9 cellular contexts compared by ENCODE assay signal in genomic region chr5:157718529-157718928, GRCh38. TPM values are rescaled to one million over a fixed set of nuclear protein-coding genes. Genes with fewer than 3 reads are reported as not detected.
A peak's percentile ranks its signal among the peaks of the same experiment; 100 is the strongest.
DNase-seq lines count a peak whose midpoint lies in the region; ATAC-seq and TF ChIP-seq lines count a peak whose summit lies in the region.
"Had no signal": no experiment of that assay in that cellular context is flagged by ENCODE, and none has a peak within 500 bp of the region (broad histone marks: within the 10 kb centered on the region; RNA-seq: fewer than 3 reads in every experiment).

No MANE protein-coding gene starts in this region.

- H3K9ac ChIP-seq in SK-N-SH, result peak overlapping the region; percentile 9; the same call in 1 of the 2 replicates

- no peaks in the 10 kb centered on the region for H3K79me2 ChIP-seq in SK-N-SH (ENCODE audit: insufficient read depth)

- no peaks in the 10 kb centered on the region for H4K20me1 ChIP-seq in SK-N-SH (ENCODE audit: insufficient read depth)

- no peaks in the 10 kb centered on the region for H3K9me2 ChIP-seq in SK-N-SH

- no peak overlapping the region for H3K27ac Mint-ChIP-seq in endothelial cell (ENCODE audit: unreplicated experiment)
- no peak overlapping the region for H3K27ac Mint-ChIP-seq in mesothelial cell of epicardium

- H3K9me3 Mint-ChIP-seq in endothelial cell (ENCODE audit: unreplicated experiment) (no peaks in the 10 kb centered on the region), mesothelial cell of epicardium (peaks cover 4% of the 10 kb centered on the region)

- ATAC-seq in HG03066 (IDR thresholded peaks at IDR 0.05; ENCODE audit: low read depth, unreplicated experiment) (peak; percentile 76), GM21737 (IDR thresholded peaks at IDR 0.05; ENCODE audit: unreplicated experiment) (no peak)

- H3K4me3 Mint-ChIP-seq in endothelial cell (ENCODE audit: unreplicated experiment) (no peak overlapping the region), mesothelial cell of epicardium (no peak overlapping the region)

- no peak overlapping the region for H3K27ac ChIP-seq in A673 (ENCODE audit: low read depth, low read length, poor library complexity, severe bottlenecking)
- peak overlapping the region in 1 of 2 experiments; percentile 51; a peak in 1 of 4 replicates for H3K27ac ChIP-seq in SK-N-SH (ENCODE audit: low read depth in 2 of 2, low read length in 1 of 2)
- H3K27ac ChIP-seq: skin epidermis had no signal

- peaks cover 11% of the 10 kb centered on the region for H3F3A ChIP-seq in SK-N-SH (replicated peaks; ENCODE audit: insufficient read depth)

- peaks cover 3% of the 10 kb centered on the region for H3K4me1 Mint-ChIP-seq in endothelial cell (ENCODE audit: unreplicated experiment)
- peaks cover 4% of the 10 kb centered on the region for H3K4me1 Mint-ChIP-seq in mesothelial cell of epicardium

- peak; percentile 87 for TF ChIP-seq RAD21 in SK-N-SH (IDR thresholded peaks at IDR 0.05; ENCODE audit: low read length)

- H3K9me3 ChIP-seq in A673 (ENCODE audit: low read depth, low read length, poor library complexity, severe bottlenecking), result no peaks in the 10 kb centered on the region
- H3K9me3 ChIP-seq in SK-N-SH, result no peaks in the 10 kb centered on the region

- H3K36me3 Mint-ChIP-seq in endothelial cell (ENCODE audit: low read depth, unreplicated experiment), result no peaks in the 10 kb centered on the region
- no peaks in the 10 kb centered on the region for H3K36me3 Mint-ChIP-seq in mesothelial cell of epicardium

- H3K4me1 ChIP-seq in A673 (ENCODE audit: insufficient read depth, low read length, poor library complexity, severe bottlenecking) (no peaks in the 10 kb centered on the region), SK-N-SH (ENCODE audit: control insufficient read depth in 1 of 2, insufficient read depth in 2 of 2, low read depth in 1 of 2, low read length in 1 of 2) (no peaks in the 10 kb centered on the region; a peak in 1 of 4 replicates)

- BruUV-seq in A673 (replicated peaks; lab: Mats Ljungman, UMichigan), result no TSS peak

- peak overlapping the region; percentile 79 for H2AFZ ChIP-seq in SK-N-SH (ENCODE audit: low read depth)

- peak overlapping the region; percentile 55 for H3K4me2 ChIP-seq in SK-N-SH

- H3K27me3 ChIP-seq in A673 (replicated peaks; ENCODE audit: insufficient read depth, low read depth, low read length, poor library complexity) (no peaks in the 10 kb centered on the region), SK-N-SH (ENCODE audit: insufficient read depth) (no peaks in the 10 kb centered on the region)

- CTCF ChIA-PET in A673 (lab: Charles Lee) (interaction anchor here (1.1 to 2.0 kb wide), 3 partner anchors 50 to 390 kb away, joined by 5 to 17 read pairs (median 7); no protein-coding TSS in a partner anchor), SK-N-SH (lab: Yijun Ruan, JAX) (interaction anchor here (0.6 to 3.6 kb wide), 34 partner anchors 9 to 1388 kb away, joined by 3 to 19 read pairs (median 4); partner anchors contain the start of genes LSM11 and THG1L)

- WGBS in SK-N-SH (ENCODE audit: low lambda C conversion rate), result 0% methylated on average over 4 of the region's 4 CpGs

- POLR2A ChIA-PET in A673 (lab: Charles Lee; ENCODE audit: low non-redundant PET) (interaction anchor here (0.6 kb wide), 1 partner anchor 14 kb away, joined by 3 read pairs; no protein-coding TSS in a partner anchor), SK-N-SH (lab: Yijun Ruan, JAX) (interaction anchor here (0.9 kb wide), 1 partner anchor 13 kb away, joined by 4 read pairs; the partner anchor contains the start of gene THG1L)

- no peak overlapping the region for H3K4me3 ChIP-seq in A673 (ENCODE audit: low read depth, low read length, poor library complexity, severe bottlenecking)
- no peak overlapping the region; a peak in 1 of 4 replicates for H3K4me3 ChIP-seq in SK-N-SH (ENCODE audit: low read depth in 2 of 2, low read length in 1 of 2)
- H3K4me3 ChIP-seq: skin epidermis had no signal

- TF ChIP-seq CTCF in A673 (conservative IDR thresholded peaks at IDR 0.05; ENCODE audit: low read depth, low read length) (peak; percentile 56), SK-N-SH (IDR thresholded peaks at IDR 0.05) (peak; percentile 72), endothelial cell (IDR thresholded peaks at IDR 0.05; ENCODE audit: unreplicated experiment) (peak; percentile 57), mesothelial cell of epicardium (IDR thresholded peaks at IDR 0.05; ENCODE audit: unreplicated experiment) (peak; percentile 52)

- TF ChIP-seq EP300 in SK-N-SH (IDR thresholded peaks at IDR 0.05; ENCODE audit: borderline replicate concordance in 1 of 2, low read depth in 1 of 2, low read length in 1 of 2), result no peak

- H3K27me3 Mint-ChIP-seq in endothelial cell (ENCODE audit: unreplicated experiment) (peaks cover 3% of the 10 kb centered on the region), mesothelial cell of epicardium (ENCODE audit: low read depth) (no peaks in the 10 kb centered on the region)

- H3K36me3 ChIP-seq in A673 (ENCODE audit: insufficient read depth, low read length, poor library complexity, severe bottlenecking) (no peaks in the 10 kb centered on the region), SK-N-SH (replicated peaks in 1 of 2; ENCODE audit: control insufficient read depth in 1 of 2, insufficient read depth in 2 of 2, low read length in 1 of 2) (no peaks in the 10 kb centered on the region)

- intact Hi-C loops in A673 (cut with micrococcal nuclease; ENCODE audit: unreplicated experiment), result loop anchor here (1.0 to 5.0 kb wide), 3 partner anchors 46 to 394 kb away; partner anchors contain the start of gene C5orf52

- DNase-seq in A673 (ENCODE audit: low spot score) (peak; percentile 67), ELF-1 (ENCODE audit: low read depth, low spot score) (peak; percentile 66), SK-N-SH (peak; percentile 61), endothelial cell (ENCODE audit: low spot score) (peak; percentile 7), mesothelial cell of epicardium (ENCODE audit: low spot score in 2 of 2, unreplicated experiment in 2 of 2) (no peak), DMS153 treated with DMSO at 0.1 percent for 48 hours (lab: John Stamatoyannopoulos, UW; ENCODE audit: unreplicated experiment) (no peak)

TF ChIP-seq in SK-N-SH, 30 proteins besides CTCF, POLR2A, EP300 and RAD21:
- TF ChIP-seq MAX (IDR thresholded peaks at IDR 0.05; ENCODE audit: low read depth), result no peak
- peak; percentile 71 for TF ChIP-seq SMC3 (IDR thresholded peaks at IDR 0.05; ENCODE audit: low read depth, low read length)
- peak; percentile 25; the same call in 1 of the 2 replicates for TF ChIP-seq YY1 (IDR thresholded peaks at IDR 0.05; ENCODE audit: low read depth)
- no peak for TF ChIP-seq USF1 (IDR thresholded peaks at IDR 0.05; ENCODE audit: borderline replicate concordance, low read depth)
- TF ChIP-seq FOXM1 (IDR thresholded peaks at IDR 0.05; ENCODE audit: low read depth), result no peak

RNA-seq across cellular contexts. Expression of gene THG1L, which starts 12.7 kb away (rescaled TPM):
- total RNA-seq in A673 (2021) (11.8 and 13.0 TPM in 2 replicates), endothelial cell (ENCODE audit: unreplicated experiment) (6.4 TPM), mesothelial cell of epicardium (17.8 to 19.2 TPM (median 18.0 TPM) in 3 replicates)
- 32.0 and 37.0 TPM in 2 replicates for polyA plus RNA-seq in SK-N-SH (2012; rRNA removed)
- 34.4 and 35.7 TPM in 2 replicates for polyA plus RNA-seq in SK-N-SH (2012; cell fraction: cytosol; rRNA removed)
- polyA plus RNA-seq in SK-N-SH (2012; cell fraction: nucleus; rRNA removed), result 34.2 and 34.9 TPM in 2 replicates

RNA-seq across cellular contexts. Expression of gene LSM11, which starts 25.0 kb away (rescaled TPM):
- total RNA-seq in A673 (2021), result 3.6 and 4.2 TPM in 2 replicates
- polyA plus RNA-seq in SK-N-SH (2012; rRNA removed), result 0.95 and 1.3 TPM in 2 replicates
- polyA plus RNA-seq in SK-N-SH (2012; cell fraction: cytosol; rRNA removed), result 0.93 and 0.98 TPM in 2 replicates
- polyA plus RNA-seq in SK-N-SH (2012; cell fraction: nucleus; rRNA removed), result 1.6 and 3.2 TPM in 2 replicates
- total RNA-seq in endothelial cell (ENCODE audit: unreplicated experiment), result 6.0 TPM
- 5.2 to 6.0 TPM (median 5.6 TPM) in 3 replicates for total RNA-seq in mesothelial cell of epicardium

RNA-seq across cellular contexts. Expression of gene C5orf52, which starts 47.2 kb away (rescaled TPM):
- total RNA-seq in A673 (2021), result not detected in 2 replicates
- polyA plus RNA-seq in SK-N-SH (2012; rRNA removed), result not detected in 2 replicates
- not detected in 2 replicates for polyA plus RNA-seq in SK-N-SH (2012; cell fraction: cytosol; rRNA removed)
- not detected in 2 replicates for polyA plus RNA-seq in SK-N-SH (2012; cell fraction: nucleus; rRNA removed)
- total RNA-seq in endothelial cell (ENCODE audit: unreplicated experiment), result not detected
- total RNA-seq in mesothelial cell of epicardium, result not detected in 3 replicates

Comparison
In these comparisons a context has a peak if more than half of its experiments do, and no peak if none do; other contexts are left out.
1. DNase-seq: peak in A673 (single experiment), ELF-1 (single experiment), SK-N-SH (single experiment) and endothelial cell (single experiment); none in mesothelial cell of epicardium (0 of 2) and DMS153 treated with DMSO at 0.1 percent for 48 hours (single experiment).
2. Peak in every context shown above with its lines, with median percentiles within 50 percentile points of each other: CTCF ChIP-seq.